ENCODE assay signal across 12 cellular contexts in the genomic region with DNA sequence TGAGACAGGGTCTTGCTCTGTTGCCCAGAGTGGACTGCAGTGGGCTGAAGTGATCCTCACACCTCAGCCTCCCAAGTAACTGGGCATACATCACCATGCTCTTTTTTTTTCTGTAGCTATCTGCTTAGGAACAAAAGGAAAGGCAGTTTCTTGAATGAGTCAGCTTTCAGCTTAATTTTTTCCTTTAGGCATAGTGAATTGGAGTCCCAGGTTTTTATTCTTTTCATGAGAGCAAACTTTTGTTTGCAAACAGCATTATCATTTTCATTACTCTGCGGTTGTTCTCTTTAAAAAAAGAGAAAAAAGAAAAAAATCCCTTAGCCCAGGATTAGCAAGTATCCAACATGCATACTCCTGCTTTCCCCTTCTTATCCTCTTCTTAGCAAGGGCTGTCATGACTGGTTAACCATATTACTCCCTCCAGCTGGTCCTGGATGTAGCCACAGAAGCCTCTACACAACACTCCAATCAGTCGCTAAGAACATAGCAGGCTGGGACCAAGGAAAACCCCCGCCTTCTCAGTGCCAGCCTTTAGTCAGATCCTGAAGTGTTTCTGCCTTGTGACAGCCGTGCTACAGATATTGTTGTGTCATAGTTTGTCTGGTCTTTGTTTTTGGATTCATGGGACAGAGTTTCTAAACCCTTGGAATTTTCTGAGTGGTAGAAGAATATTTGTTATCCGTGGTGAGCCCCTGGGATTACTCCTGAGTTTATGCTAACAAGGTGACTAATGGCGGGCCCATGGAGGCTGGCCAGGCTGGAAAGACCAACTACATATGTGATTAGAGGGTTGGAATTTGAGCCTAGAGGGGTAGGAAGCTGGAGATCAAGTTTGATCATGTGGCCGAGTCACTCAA. TPM values are rescaled to one million over a fixed set of nuclear protein-coding genes. Genes with fewer than 3 reads are reported as not detected.
A peak's percentile ranks its signal among the peaks of the same experiment; 100 is the strongest.
DNase-seq lines count a peak whose midpoint lies in the region; ATAC-seq and TF ChIP-seq lines count a peak whose summit lies in the region.
"Had no signal": no experiment of that assay in that cellular context is flagged by ENCODE, and none has a peak within 500 bp of the region (broad histone marks: within the 10 kb centered on the region; RNA-seq: fewer than 3 reads in every experiment).

No MANE protein-coding gene starts in this region.

- H3K4ac ChIP-seq in neuronal stem cell (ENCODE audit: low read length): no peak overlapping the region

- H2BK5ac ChIP-seq in neuronal stem cell (ENCODE audit: low read length): no peak overlapping the region

- H3K14ac ChIP-seq in neuronal stem cell (ENCODE audit: low read length): no peak overlapping the region

- no peak overlapping the region for H3K9ac ChIP-seq in neuronal stem cell (ENCODE audit: low read depth, low read length, poor library complexity)

- no peak overlapping the region for H4K8ac ChIP-seq in neuronal stem cell (ENCODE audit: low read depth, low read length)

- H4K91ac ChIP-seq in neuronal stem cell (ENCODE audit: low read depth, low read length, poor library complexity): no peak overlapping the region

- H2BK15ac ChIP-seq in neuronal stem cell (ENCODE audit: low read length): no peak overlapping the region

- H2AK5ac ChIP-seq in neuronal stem cell (ENCODE audit: low read depth, low read length): no peak overlapping the region

- H3K4me1 ChIP-seq in neuronal stem cell (ENCODE audit: control insufficient read depth in 2 of 2, insufficient read depth in 1 of 2, low read depth in 1 of 2, low read length in 2 of 2): no peaks in the 10 kb centered on the region

- no peaks in the 10 kb centered on the region for H3K27me3 ChIP-seq in neuronal stem cell (ENCODE audit: control insufficient read depth in 3 of 3, insufficient read depth in 3 of 3, low read depth in 1 of 3, low read length in 3 of 3)

- TF ChIP-seq CTCF in AG09319 (IDR thresholded peaks at IDR 0.05; ENCODE audit: low read depth, low read length) (no peak), epithelial cell of esophagus (IDR thresholded peaks at IDR 0.05; ENCODE audit: insufficient read depth, low read depth, low read length, missing control alignments) (no peak)

- H3K79me1 ChIP-seq in neuronal stem cell (ENCODE audit: low read depth, low read length): no peaks in the 10 kb centered on the region

- no peak for ATAC-seq in GM21825 (IDR thresholded peaks at IDR 0.05; ENCODE audit: unreplicated experiment)

- H3K4me3 ChIP-seq in epithelial cell of esophagus (ENCODE audit: low read length): no peak overlapping the region
- no peak overlapping the region for H3K4me3 ChIP-seq in neuronal stem cell (ENCODE audit: low read length in 2 of 2)

- H3K4me2 ChIP-seq in neuronal stem cell (ENCODE audit: insufficient read depth, low read length, poor library complexity, severe bottlenecking): no peak overlapping the region

- no peaks in the 10 kb centered on the region for H3K9me3 ChIP-seq in neuronal stem cell (replicated peaks in 1 of 2; ENCODE audit: control insufficient read depth in 2 of 2, insufficient read depth in 1 of 2, low read depth in 1 of 2, low read length in 2 of 2)

- H3K27ac ChIP-seq in neuronal stem cell (replicated peaks; ENCODE audit: low read length) (no peak overlapping the region), caudate nucleus (ENCODE audit: low read depth, low read length) (no peak overlapping the region)

- H2AFZ ChIP-seq in neuronal stem cell (ENCODE audit: low read length): peak overlapping the region; percentile 22

- no peak overlapping the region for H3K18ac ChIP-seq in neuronal stem cell (ENCODE audit: low read length)

- no peak overlapping the region for H2BK120ac ChIP-seq in neuronal stem cell (ENCODE audit: low read depth, low read length)

- no peak overlapping the region for H2BK12ac ChIP-seq in neuronal stem cell (ENCODE audit: low read length)

- no CpG with 5 or more reads among the region's 7 CpGs for WGBS in neuronal stem cell (ENCODE audit: extremely low coverage in 2 of 2, insufficient read length in 2 of 2, insufficient replicate concordance in 1 of 2), 2 donors

- no peak overlapping the region for H3K23ac ChIP-seq in neuronal stem cell (ENCODE audit: low read depth, low read length, poor library complexity)

- no peaks in the 10 kb centered on the region for H3K36me3 ChIP-seq in neuronal stem cell (replicated peaks in 1 of 2; ENCODE audit: control insufficient read depth in 2 of 2, insufficient read depth in 2 of 2, low read length in 2 of 2)

- DNase-seq in AG09319 (ENCODE audit: extremely low read depth, low read depth): peak; percentile 42
- DNase-seq in NCI-H82 treated with DMSO at 0.1 percent for 48 hours (lab: John Stamatoyannopoulos, UW; ENCODE audit: unreplicated experiment): peak; percentile 14
- DNase-seq in epithelial cell of esophagus (ENCODE audit: low read depth): peak; percentile 99
- no peak for DNase-seq in neuronal stem cell (ENCODE audit: low spot score)
- DNase-seq in Ammon's horn (ENCODE audit: low spot score): no peak
- DNase-seq in caudate nucleus (lab: John Stamatoyannopoulos, UW): no peak
- no peak for DNase-seq in iPS-NIHi11 (ENCODE audit: low spot score)
- DNase-seq: activated T-cell treated with anti-CD3 and anti-CD28 coated beads, Interleukin-2, amount 50 U/mL, for 48 hours; DND-41; GOT3; retina had no signal

RNA-seq across cellular contexts. Expression of a gene that starts 23.3 kb away (rescaled TPM):
- 5.0 TPM for polyA plus RNA-seq in neuronal stem cell (2013, experiment 1 of 2)
- polyA plus RNA-seq in neuronal stem cell (2013, experiment 2 of 2): 5.3 TPM

Comparison
In these comparisons a context has a peak if more than half of its experiments do, and no peak if none do; other contexts are left out.
1. DNase-seq: peak in AG09319 (single experiment), NCI-H82 treated with DMSO at 0.1 percent for 48 hours (single experiment) and epithelial cell of esophagus (single experiment); none in neuronal stem cell (single experiment), Ammon's horn (single experiment), caudate nucleus (0 of 61) and iPS-NIHi11 (single experiment).